ENCODE assay signal across 8 cellular contexts in the genomic region with DNA sequence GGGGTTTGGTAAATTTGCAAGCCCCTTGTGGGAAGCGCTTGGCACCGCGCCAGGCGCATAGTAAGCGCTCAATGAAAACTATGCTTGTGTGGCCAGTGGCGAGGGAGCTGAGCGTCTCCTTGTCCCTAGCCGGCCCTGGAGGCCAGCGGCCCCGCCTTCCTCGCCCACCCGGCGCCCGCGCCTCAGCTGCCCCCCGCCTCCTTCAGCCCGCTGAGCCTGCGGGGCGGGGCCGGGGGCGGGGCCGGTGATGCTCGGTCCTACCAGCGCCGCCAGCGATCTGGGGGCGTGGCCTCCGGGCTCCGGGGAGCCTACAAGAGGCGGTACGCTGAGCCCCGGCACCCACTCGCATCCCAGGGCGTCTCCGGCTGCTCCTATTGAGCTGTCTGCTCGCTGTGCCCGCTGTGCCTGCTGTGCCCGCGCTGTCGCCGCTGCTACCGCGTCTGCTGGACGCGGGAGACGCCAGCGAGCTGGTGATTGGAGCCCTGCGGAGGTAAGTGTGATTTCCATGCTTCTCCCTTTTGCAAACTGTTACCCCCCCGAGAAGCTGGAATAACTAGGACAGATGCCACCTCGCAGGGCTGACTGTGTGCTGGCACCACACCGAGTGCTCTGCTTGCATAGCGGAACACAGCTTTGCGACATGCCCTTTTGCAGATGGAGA. TPM values are rescaled to one million over a fixed set of nuclear protein-coding genes. Genes with fewer than 3 reads are reported as not detected.
DNase-seq lines count a peak whose midpoint lies in the region; ATAC-seq and TF ChIP-seq lines count a peak whose summit lies in the region.

A gene with protein sequence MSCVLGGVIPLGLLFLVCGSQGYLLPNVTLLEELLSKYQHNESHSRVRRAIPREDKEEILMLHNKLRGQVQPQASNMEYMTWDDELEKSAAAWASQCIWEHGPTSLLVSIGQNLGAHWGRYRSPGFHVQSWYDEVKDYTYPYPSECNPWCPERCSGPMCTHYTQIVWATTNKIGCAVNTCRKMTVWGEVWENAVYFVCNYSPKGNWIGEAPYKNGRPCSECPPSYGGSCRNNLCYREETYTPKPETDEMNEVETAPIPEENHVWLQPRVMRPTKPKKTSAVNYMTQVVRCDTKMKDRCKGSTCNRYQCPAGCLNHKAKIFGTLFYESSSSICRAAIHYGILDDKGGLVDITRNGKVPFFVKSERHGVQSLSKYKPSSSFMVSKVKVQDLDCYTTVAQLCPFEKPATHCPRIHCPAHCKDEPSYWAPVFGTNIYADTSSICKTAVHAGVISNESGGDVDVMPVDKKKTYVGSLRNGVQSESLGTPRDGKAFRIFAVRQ (plus strand): TSS at position 342 of the 661 bp plus-strand sequence. CDS start 18,511 bp downstream, outside the sequence.

- CTCF ChIA-PET in mammary epithelial cell (lab: Charles Lee; ENCODE audit: low non-redundant PET), result no interaction called here

- intact Hi-C loops in mammary epithelial cell (cut with micrococcal nuclease), result no loop called here

- in situ Hi-C loops in GM23248 (cut with MboI), result no loop called here
- in situ Hi-C loops in mammary epithelial cell (cut with MboI; ENCODE audit: low sequenced_read_pairs in 2 of 2), result no loop called here

- H3K9me2 ChIP-seq in GM23248 (ENCODE audit: insufficient read depth), result no peaks in the 10 kb centered on the region

- H3K27me3 ChIP-seq in GM23248 (replicated peaks; ENCODE audit: insufficient read depth) (no peaks in the 10 kb centered on the region), mammary epithelial cell (ENCODE audit: insufficient read depth, low read length) (peaks cover 2% of the 10 kb centered on the region), iPS-20b (ENCODE audit: insufficient read depth, low read length) (peaks cover 57% of the 10 kb centered on the region)

- peak within 1 kb of the TSS; percentile 95 for H3K4me2 ChIP-seq in GM23248 (ENCODE audit: unreplicated experiment)
- H3K4me2 ChIP-seq in mammary epithelial cell (ENCODE audit: insufficient read depth, low read depth, low read length), result peak within 1 kb of the TSS; percentile 83

- peak; percentile 84 for DNase-seq in A172 (ENCODE audit: low spot score)
- peak; percentile 95 for DNase-seq in GM23248
- peak; percentile 95 for DNase-seq in NCI-H2171 (lab: John Stamatoyannopoulos, UW)
- DNase-seq in activated CD4-positive, CD25-positive, alpha-beta regulatory T cell (lab: John Stamatoyannopoulos, UW), result peak; percentile 27 to 56 (median 52)
- DNase-seq in mammary epithelial cell, result peak; percentile 72
- DNase-seq in skeletal muscle cell (ENCODE audit: low read depth), result no peak

- H2AFZ ChIP-seq in GM23248, result peak within 1 kb of the TSS; percentile 21
- peak within 1 kb of the TSS; percentile 73 for H2AFZ ChIP-seq in mammary epithelial cell (ENCODE audit: low read depth, low read length)

- peaks cover 26% of the 10 kb centered on the region for H3F3A ChIP-seq in GM23248 (ENCODE audit: insufficient read depth)

- H3K4me1 ChIP-seq in GM23248 (ENCODE audit: insufficient read depth) (peaks cover 39% of the 10 kb centered on the region), mammary epithelial cell (ENCODE audit: insufficient read depth, low read length) (peaks cover 7% of the 10 kb centered on the region), iPS-20b (ENCODE audit: insufficient read depth, low read length) (no peaks in the 10 kb centered on the region; the same call in 1 of the 2 replicates)

- H3K36me3 ChIP-seq in GM23248 (ENCODE audit: low read depth) (no peaks in the 10 kb centered on the region), mammary epithelial cell (ENCODE audit: insufficient read depth, low read length) (no peaks in the 10 kb centered on the region), iPS-20b (ENCODE audit: insufficient read depth, low read depth, low read length) (no peaks in the 10 kb centered on the region)

- H4K20me1 ChIP-seq in GM23248 (ENCODE audit: insufficient read depth) (no peaks in the 10 kb centered on the region), mammary epithelial cell (ENCODE audit: insufficient read depth, low read length) (no peaks in the 10 kb centered on the region)

- peak in 1 of 2 donors; percentile 2 for TF ChIP-seq CTCF in mammary epithelial cell (conservative IDR thresholded peaks at IDR 0.05 in 1 of 2, IDR thresholded peaks at IDR 0.05 in 1 of 2; ENCODE audit: extremely low read depth in 1 of 2, insufficient read depth in 1 of 2, low read depth in 1 of 2, low read length in 2 of 2)

- dilution Hi-C loops in mammary epithelial cell (cut with HindIII; ENCODE audit: low sequenced_read_pairs), result no loop called here

- BruUV-seq in mammary epithelial cell (replicated peaks; lab: Mats Ljungman, UMichigan), result no TSS peak

- WGBS in GM23248 (ENCODE audit: low coverage in 1 of 2, low lambda C conversion rate in 2 of 2, missing lambda C conversion rate in 2 of 2), 2 experiments, result 2 to 3% methylated on average over 31 to 35 of the region's 53 CpGs
- 3% methylated on average over 16 of the region's 53 CpGs for WGBS in mammary epithelial cell (ENCODE audit: low coverage, missing lambda C conversion rate)

- H3K27ac ChIP-seq in GM23248 (peak within 1 kb of the TSS; percentile 79), mammary epithelial cell (ENCODE audit: insufficient read depth, low read depth, low read length) (no peak within 1 kb of the TSS), iPS-20b (ENCODE audit: low read length) (no peak within 1 kb of the TSS)

- H3K4me3 ChIP-seq in GM23248 (peak within 1 kb of the TSS; percentile 85), mammary epithelial cell (replicated peaks in 1 of 3; ENCODE audit: insufficient read depth in 1 of 3, low read depth in 2 of 3, low read length in 3 of 3) (peak within 1 kb of the TSS in 2 of 3 experiments; percentile 31 to 32), iPS-20b (ENCODE audit: low read length) (peak within 1 kb of the TSS; percentile 80), skeletal muscle cell (ENCODE audit: low read depth, low read length) (peak within 1 kb of the TSS; percentile 63)

- no peaks in the 10 kb centered on the region for H3K9me3 ChIP-seq in GM23248 (ENCODE audit: low read depth)
- no peaks in the 10 kb centered on the region for H3K9me3 ChIP-seq in mammary epithelial cell (replicated peaks; ENCODE audit: insufficient read depth, low read length)
- H3K9me3 ChIP-seq in iPS-20b (ENCODE audit: insufficient read depth, low read depth, low read length), result no peaks in the 10 kb centered on the region

- no peak for ATAC-seq in GM21825 (IDR thresholded peaks at IDR 0.05; ENCODE audit: unreplicated experiment)

- peaks cover 39% of the 10 kb centered on the region for H3K79me2 ChIP-seq in GM23248 (ENCODE audit: insufficient read depth)
- H3K79me2 ChIP-seq in mammary epithelial cell (ENCODE audit: insufficient read depth, low read length), result no peaks in the 10 kb centered on the region

- H3K9ac ChIP-seq in GM23248 (peak within 1 kb of the TSS; percentile 87), mammary epithelial cell (ENCODE audit: insufficient read depth, low read length) (no peak within 1 kb of the TSS), iPS-20b (ENCODE audit: low read depth, low read length) (peak within 1 kb of the TSS; percentile 51; the same call in 1 of the 2 replicates)

RNA-seq across cellular contexts. Expression of the gene that starts here (rescaled TPM):
- total RNA-seq in A172 (2014; rRNA removed; shearing (Covaris generic)), result 0.95 and 1.1 TPM in 2 replicates
- total RNA-seq in GM23248 (2014; rRNA removed; shearing (Covaris generic)), result 36.2 and 36.3 TPM in 2 replicates
- 21.5 and 22.6 TPM in 2 replicates for polyA plus RNA-seq in GM23248 (2016; fragmentation: Nextera tagmentation; extraction: Ambion mirVana)
- total RNA-seq in mammary epithelial cell, result 1 to 10 TPM in 1 of 2 donors, under 1 TPM in 1; 0.83 to 2.3 TPM
- 0.59 TPM for polyA plus RNA-seq in mammary epithelial cell
- 0.57 TPM for polyA minus RNA-seq in mammary epithelial cell

Comparison
In these comparisons a context has a peak if more than half of its experiments do, and no peak if none do; other contexts are left out.
1. RNA of the gene that starts here (total RNA-seq): 36.2 to 36.3 TPM in GM23248; 0.83 to 2.3 TPM in mammary epithelial cell and 0.95 to 1.1 TPM in A172; every median in the first group is over 10 times any median in the second.
2. RNA of the gene that starts here (polyA plus RNA-seq): 21.5 to 22.6 TPM in GM23248; 0.59 TPM in mammary epithelial cell (single experiment); every median in the first group is over 10 times any median in the second.
3. H3K4me3 ChIP-seq: peak in every context shown above with its lines; median percentile 85 in GM23248; 80 in iPS-20b; 63 in skeletal muscle cell; 32 in mammary epithelial cell.